In genomic region chr16:12985516-12985915, GRCh38 we compare ENCODE assay signal across 7 cellular contexts.
"Had no signal": no experiment of that assay in that cellular context is flagged by ENCODE, and none has a peak within 500 bp of the region (broad histone marks: within the 10 kb centered on the region; RNA-seq: fewer than 3 reads in every experiment).

No MANE protein-coding gene starts in this region.

- H3K9ac ChIP-seq: KMS-11 had no signal

- H3K4me2 ChIP-seq: KMS-11 had no signal

- H3K4me3 ChIP-seq: K562 had no signal

- ATAC-seq: HepG2, K562 had no signal

- H3K27ac ChIP-seq: HL-60, KMS-11 had no signal

- DNase-seq: IMR-90, KBM-7, KG1 had no signal
